Comparison of ENCODE assay signal across 8 cellular contexts in genomic region chr3:16885948-16886683, GRCh38. TPM values are rescaled to one million over a fixed set of nuclear protein-coding genes. Genes with fewer than 3 reads are reported as not detected.
A peak's percentile ranks its signal among the peaks of the same experiment; 100 is the strongest.
DNase-seq lines count a peak whose midpoint lies in the region; ATAC-seq and TF ChIP-seq lines count a peak whose summit lies in the region.

No MANE protein-coding gene starts in this region.

- WGBS in sigmoid colon, 2 donors = 5 to 14% methylated on average over 11 of the region's 11 CpGs

- H3K27me3 Mint-ChIP-seq in T-helper 1 cell treated with Interleukin-12 subunit alpha and Interleukin-12 subunit beta and Interleukin-4 antibody, amounts not matched to agents 30 μg/mL and 1 μg/mL, for 36 hours (ENCODE audit: low read depth) = peaks cover 3% of the 10 kb centered on the region

- DNase-seq in fibroblast of lung (ENCODE audit: low read depth in 2 of 2) (peak in 1 of 2 donors; percentile 45), sigmoid colon (no peak), DMS153 (lab: John Stamatoyannopoulos, UW) (no peak)
- DNase-seq in stimulated activated CD4-positive, alpha-beta T cell treated with anti-CD3 and anti-CD28 coated beads, Interleukin-4, amount 100 ng/mL, for 1 hour = no peak

- H3K4me3 ChIP-seq in HEK293 (ENCODE audit: low read depth, low read length) (peak overlapping the region; percentile 80), fibroblast of lung (replicated peaks in 1 of 4; ENCODE audit: control extremely low read depth in 1 of 4, insufficient read depth in 1 of 4, low read depth in 3 of 4, low read length in 4 of 4) (peak overlapping the region; percentile 67 to 81 (median 78)), sigmoid colon (peak overlapping the region; percentile 61 to 81 (median 74))

- no peaks in the 10 kb centered on the region for H4K20me1 ChIP-seq in fibroblast of lung (ENCODE audit: control insufficient read depth, extremely low read depth, insufficient read depth, low read length)

- H3K9me3 Mint-ChIP-seq in T-helper 1 cell treated with Interleukin-12 subunit alpha and Interleukin-12 subunit beta and Interleukin-4 antibody, amounts not matched to agents 30 μg/mL and 1 μg/mL, for 36 hours = no peaks in the 10 kb centered on the region

- peak overlapping the region; percentile 86 for H3K4me2 ChIP-seq in fibroblast of lung (ENCODE audit: extremely low read depth, insufficient read depth, low read length)

- peaks cover 16% of the 10 kb centered on the region for H3K36me3 Mint-ChIP-seq in T-helper 1 cell treated with Interleukin-12 subunit alpha and Interleukin-12 subunit beta and Interleukin-4 antibody, amounts not matched to agents 30 μg/mL and 1 μg/mL, for 36 hours (ENCODE audit: low read depth)

- H3K27me3 ChIP-seq in fibroblast of lung (ENCODE audit: control insufficient read depth, insufficient read depth, low read length) (no peaks in the 10 kb centered on the region), sigmoid colon (no peaks in the 10 kb centered on the region)

- peak overlapping the region; percentile 27 for H3K9ac ChIP-seq in fibroblast of lung (ENCODE audit: insufficient read depth, low read length)

- peak overlapping the region; percentile 88 for H3K27ac ChIP-seq in HEK293 (ENCODE audit: extremely low read depth, low read depth, low read length)
- peak overlapping the region; percentile 68 for H3K27ac ChIP-seq in fibroblast of lung (ENCODE audit: insufficient read depth, low read length)
- peak overlapping the region; percentile 77 to 88 (median 82) for H3K27ac ChIP-seq in sigmoid colon

- TF ChIP-seq EP300 in sigmoid colon (IDR thresholded peaks at IDR 0.05) = no peak

- no peaks in the 10 kb centered on the region for H3K36me3 ChIP-seq in HEK293 (ENCODE audit: control insufficient read depth in 2 of 2, insufficient read depth in 1 of 2, low read length in 2 of 2)
- H3K36me3 ChIP-seq in fibroblast of lung (ENCODE audit: control insufficient read depth, insufficient read depth, low read length) = no peaks in the 10 kb centered on the region
- no peaks in the 10 kb centered on the region for H3K36me3 ChIP-seq in sigmoid colon

- POLR2A ChIA-PET in HEK293 (lab: Yijun Ruan, JAX) = interaction anchor here (0.6 to 1.5 kb wide), 2 partner anchors 11 to 16 kb away, joined by 4 to 7 read pairs; no protein-coding TSS in a partner anchor

- peak overlapping the region; percentile 54 for H2AFZ ChIP-seq in fibroblast of lung (ENCODE audit: low read length)

- H3K4me1 ChIP-seq in HEK293 (ENCODE audit: control insufficient read depth, insufficient read depth, low read length) = peaks cover 28% of the 10 kb centered on the region
- H3K4me1 ChIP-seq in fibroblast of lung (ENCODE audit: control insufficient read depth, extremely low read depth, insufficient read depth, low read length) = no peaks in the 10 kb centered on the region
- H3K4me1 ChIP-seq in sigmoid colon = peaks cover 0 to 25% (median 11%) of the 10 kb centered on the region in 4 donors

- H3K27ac Mint-ChIP-seq in T-helper 1 cell treated with Interleukin-12 subunit alpha and Interleukin-12 subunit beta and Interleukin-4 antibody, amounts not matched to agents 30 μg/mL and 1 μg/mL, for 36 hours = peak overlapping the region; percentile 90

- ATAC-seq in GM19351 (IDR thresholded peaks at IDR 0.05; ENCODE audit: unreplicated experiment) = no peak
- no peak for ATAC-seq in HG03097 (IDR thresholded peaks at IDR 0.05; ENCODE audit: low FRiP score, unreplicated experiment)

- H3K4me3 Mint-ChIP-seq in T-helper 1 cell treated with Interleukin-12 subunit alpha and Interleukin-12 subunit beta and Interleukin-4 antibody, amounts not matched to agents 30 μg/mL and 1 μg/mL, for 36 hours = peak overlapping the region; percentile 93

- intact Hi-C loops in sigmoid colon (cut with DNase I) = no loop called here

- CTCF ChIA-PET in HEK293 (lab: Yijun Ruan, JAX) = interaction anchor here (0.7 kb wide), 1 partner anchor 13 kb away, joined by 4 read pairs; no protein-coding TSS in a partner anchor

- H3K79me2 ChIP-seq in fibroblast of lung (ENCODE audit: control insufficient read depth, insufficient read depth, low read length) = peaks cover 4% of the 10 kb centered on the region

- H3K9me3 ChIP-seq in HEK293 (ENCODE audit: control insufficient read depth, insufficient read depth, low read depth, low read length) = no peaks in the 10 kb centered on the region
- H3K9me3 ChIP-seq in fibroblast of lung (ENCODE audit: control insufficient read depth, insufficient read depth, low read depth, low read length) = no peaks in the 10 kb centered on the region
- H3K9me3 ChIP-seq in sigmoid colon = no peaks in the 10 kb centered on the region

- TF ChIP-seq CTCF in HEK293 (tag by site-specific recombination; IDR thresholded peaks at IDR 0.05) (no peak), fibroblast of lung (conservative IDR thresholded peaks at IDR 0.05 in 1 of 2, IDR thresholded peaks at IDR 0.05 in 1 of 2; ENCODE audit: low read depth in 1 of 2, low read length in 2 of 2) (no peak), sigmoid colon (IDR thresholded peaks at IDR 0.05) (no peak)

- H3K4me1 Mint-ChIP-seq in T-helper 1 cell treated with Interleukin-12 subunit alpha and Interleukin-12 subunit beta and Interleukin-4 antibody, amounts not matched to agents 30 μg/mL and 1 μg/mL, for 36 hours (ENCODE audit: low read depth) = peaks cover 46% of the 10 kb centered on the region

- TF ChIP-seq POLR2A in sigmoid colon (IDR thresholded peaks at IDR 0.05) = no peak

TF ChIP-seq in HEK293, 187 proteins besides CTCF, POLR2A, EP300 and RAD21 (continues in another document):
- TF ChIP-seq ZNF174 (tag by site-specific recombination; IDR thresholded peaks at IDR 0.05) (no peak), ATF2 (tag by site-specific recombination; IDR thresholded peaks at IDR 0.05; ENCODE audit: low read depth) (no peak), ZNF10 (tag by site-specific recombination; IDR thresholded peaks at IDR 0.05) (no peak), PRDM6 (tag by site-specific recombination; IDR thresholded peaks at IDR 0.05) (peak; percentile 35; the same call in 1 of the 2 replicates), ZNF335 (tag by site-specific recombination; conservative IDR thresholded peaks at IDR 0.05) (no peak), ELK4 (IDR thresholded peaks at IDR 0.05; ENCODE audit: borderline replicate concordance, low read depth, low read length) (no peak), ZBTB8A (tag by site-specific recombination; IDR thresholded peaks at IDR 0.05) (no peak), ZBTB17 (tag by site-specific recombination; IDR thresholded peaks at IDR 0.05) (peak; percentile 79), PBX3 (CRISPR knock-in tag; IDR thresholded peaks at IDR 0.05) (no peak)

RNA-seq across cellular contexts. Expression of gene PLCL2, which starts 1.4 kb away (rescaled TPM):
- 11.0 and 11.9 TPM in 2 replicates for total RNA-seq in fibroblast of lung
- 4.0 TPM in 2 replicates for polyA plus RNA-seq in fibroblast of lung
- 3.2 and 3.6 TPM in 2 replicates for polyA plus RNA-seq in fibroblast of lung (2012)
- 1.7 and 2.9 TPM in 2 replicates for polyA minus RNA-seq in fibroblast of lung (ENCODE audit: low replicate concordance)
- total RNA-seq in sigmoid colon = 10 to 100 TPM in 3 of 4 donors, 1 to 10 TPM in 1; 8.0 to 11.8 (median 10.8) TPM
- polyA plus RNA-seq in sigmoid colon = 10 to 100 TPM in 2 of 3 donors, 1 to 10 TPM in 1; 8.4 to 12.6 (median 12.5) TPM
